Comparison of ENCODE assay signal across 10 cellular contexts in genomic region chr6:13425971-13426931, GRCh38.
DNase-seq lines count a peak whose midpoint lies in the region; ATAC-seq and TF ChIP-seq lines count a peak whose summit lies in the region.
"Had no signal": no experiment of that assay in that cellular context is flagged by ENCODE, and none has a peak within 500 bp of the region (broad histone marks: within the 10 kb centered on the region; RNA-seq: fewer than 3 reads in every experiment).

No MANE protein-coding gene starts in this region.

- no peaks in the 10 kb centered on the region for H3K27me3 ChIP-seq in right atrium auricular region

- ATAC-seq in stimulated activated naive CD8-positive, alpha-beta T cell treated with anti-CD3 and anti-CD28 coated beads, Interleukin-15, amount 100 ng/mL, for 72 hours = peak; percentile 15
- ATAC-seq in HG03432 (IDR thresholded peaks at IDR 0.05; ENCODE audit: unreplicated experiment) = no peak
- no peak for ATAC-seq in GM21825 (IDR thresholded peaks at IDR 0.05; ENCODE audit: unreplicated experiment)
- no peak for ATAC-seq in left colon

- peak overlapping the region; percentile 6 for H3K4me3 Mint-ChIP-seq in activated T-helper 1 cell treated with anti-CD3 and anti-CD28 coated beads, Interleukin-12 subunit alpha, Interleukin-12 subunit beta, Interleukin-2, Interleukin-4 antibody, amounts not matched to agents 30 ng/mL and 10 ng/mL and 1 ng/mL, durations not matched to agents 14 hours and 24 hours and 36 hours
- peak overlapping the region in 1 of 2 donors; percentile 22 for H3K4me3 Mint-ChIP-seq in stimulated activated naive CD8-positive, alpha-beta T cell treated with anti-CD3 and anti-CD28 coated beads, Interleukin-15, amount 100 ng/mL, for 72 hours

- H3K36me3 ChIP-seq in right atrium auricular region = no peaks in the 10 kb centered on the region

- H3K9me3 Mint-ChIP-seq in activated T-helper 1 cell treated with anti-CD3 and anti-CD28 coated beads, Interleukin-12 subunit alpha, Interleukin-12 subunit beta, Interleukin-2, Interleukin-4 antibody, amounts not matched to agents 30 ng/mL and 10 ng/mL and 1 ng/mL, durations not matched to agents 14 hours and 24 hours and 36 hours = no peaks in the 10 kb centered on the region
- no peaks in the 10 kb centered on the region for H3K9me3 Mint-ChIP-seq in stimulated activated naive CD8-positive, alpha-beta T cell treated with anti-CD3 and anti-CD28 coated beads, Interleukin-15, amount 100 ng/mL, for 72 hours

- peaks cover 0 to 96% of the 10 kb centered on the region in 2 donors for H3K4me1 ChIP-seq in right atrium auricular region

- no peaks in the 10 kb centered on the region for H3K9me3 ChIP-seq in right atrium auricular region

- H3K4me3 ChIP-seq in right atrium auricular region = no peak overlapping the region

- H3K4me1 Mint-ChIP-seq in activated T-helper 1 cell treated with anti-CD3 and anti-CD28 coated beads, Interleukin-12 subunit alpha, Interleukin-12 subunit beta, Interleukin-2, Interleukin-4 antibody, amounts not matched to agents 30 ng/mL and 10 ng/mL and 1 ng/mL, durations not matched to agents 14 hours and 24 hours and 36 hours (ENCODE audit: low read depth) = peaks cover 60% of the 10 kb centered on the region
- H3K4me1 Mint-ChIP-seq in stimulated activated naive CD8-positive, alpha-beta T cell treated with anti-CD3 and anti-CD28 coated beads, Interleukin-15, amount 100 ng/mL, for 72 hours = peaks cover 63% of the 10 kb centered on the region

- H3K27me3 Mint-ChIP-seq in activated T-helper 1 cell treated with anti-CD3 and anti-CD28 coated beads, Interleukin-12 subunit alpha, Interleukin-12 subunit beta, Interleukin-2, Interleukin-4 antibody, amounts not matched to agents 30 ng/mL and 10 ng/mL and 1 ng/mL, durations not matched to agents 14 hours and 24 hours and 36 hours (ENCODE audit: insufficient read depth) = no peaks in the 10 kb centered on the region
- H3K27me3 Mint-ChIP-seq in stimulated activated naive CD8-positive, alpha-beta T cell treated with anti-CD3 and anti-CD28 coated beads, Interleukin-15, amount 100 ng/mL, for 72 hours = no peaks in the 10 kb centered on the region

- peak overlapping the region; percentile 55 for H3K27ac Mint-ChIP-seq in activated T-helper 1 cell treated with anti-CD3 and anti-CD28 coated beads, Interleukin-12 subunit alpha, Interleukin-12 subunit beta, Interleukin-2, Interleukin-4 antibody, amounts not matched to agents 30 ng/mL and 10 ng/mL and 1 ng/mL, durations not matched to agents 14 hours and 24 hours and 36 hours
- peak overlapping the region; percentile 51 to 69 for H3K27ac Mint-ChIP-seq in stimulated activated naive CD8-positive, alpha-beta T cell treated with anti-CD3 and anti-CD28 coated beads, Interleukin-15, amount 100 ng/mL, for 72 hours

- no peak for TF ChIP-seq CTCF in right atrium auricular region (IDR thresholded peaks at IDR 0.05)

- peak; percentile 62 for DNase-seq in activated CD4-positive, alpha-beta T cell treated with anti-CD3 and anti-CD28 coated beads for 48 hours
- DNase-seq in activated CD4-positive, alpha-beta T cell treated with anti-CD3 and anti-CD28 coated beads for 1 hour = no peak
- DNase-seq in activated T-helper 1 cell treated with anti-CD3 and anti-CD28 coated beads, Interleukin-12 subunit alpha, Interleukin-12 subunit beta, Interleukin-2, Interleukin-4 antibody, amounts not matched to agents 30 ng/mL and 10 ng/mL and 1 ng/mL, durations not matched to agents 14 hours and 24 hours and 36 hours (ENCODE audit: low spot score) = no peak
- DNase-seq in right atrium auricular region (ENCODE audit: low spot score) (no peak), left colon (no peak)
- peak in 1 of 2 donors; percentile 38 for DNase-seq in stimulated activated naive CD8-positive, alpha-beta T cell treated with anti-CD3 and anti-CD28 coated beads, Interleukin-15, amount 100 ng/mL, for 72 hours
- DNase-seq: ACHN, NCI-H1417 treated with DMSO at 0.1 percent for 48 hours had no signal

- intact Hi-C loops in activated T-helper 1 cell treated with anti-CD3 and anti-CD28 coated beads, Interleukin-12 subunit alpha, Interleukin-12 subunit beta, Interleukin-2, Interleukin-4 antibody, amounts not matched to agents 30 ng/mL and 10 ng/mL and 1 ng/mL, durations not matched to agents 14 hours and 24 hours and 36 hours (cut with micrococcal nuclease) = loop anchor here (5.0 kb wide), 3 partner anchors 154 to 1714 kb away; no protein-coding TSS in a partner anchor
- intact Hi-C loops in left colon (cut with DNase I, micrococcal nuclease) = no loop called here

- peak overlapping the region; percentile 78 to 91 for H3K27ac ChIP-seq in right atrium auricular region

- H3K36me3 Mint-ChIP-seq in activated T-helper 1 cell treated with anti-CD3 and anti-CD28 coated beads, Interleukin-12 subunit alpha, Interleukin-12 subunit beta, Interleukin-2, Interleukin-4 antibody, amounts not matched to agents 30 ng/mL and 10 ng/mL and 1 ng/mL, durations not matched to agents 14 hours and 24 hours and 36 hours (ENCODE audit: low read depth) = peaks cover 5% of the 10 kb centered on the region
